ENCODE assay signal across 8 cellular contexts in genomic region chr9:97109194-97109811, GRCh38.
A peak's percentile ranks its signal among the peaks of the same experiment; 100 is the strongest.
DNase-seq lines count a peak whose midpoint lies in the region; ATAC-seq and TF ChIP-seq lines count a peak whose summit lies in the region.

No MANE protein-coding gene starts in this region.

- no peak for ATAC-seq in HG03095 (IDR thresholded peaks at IDR 0.05; ENCODE audit: unreplicated experiment)
- ATAC-seq in HG03159 (IDR thresholded peaks at IDR 0.05; ENCODE audit: unreplicated experiment): no peak

- no peaks in the 10 kb centered on the region for H3K4me1 ChIP-seq in esophagus squamous epithelium

- DNase-seq in EL (peak; percentile 50), SW 1271 (lab: John Stamatoyannopoulos, UW) (peak; percentile 8 to 48), esophagus squamous epithelium (lab: John Stamatoyannopoulos, UW) (no peak), occipital lobe (lab: John Stamatoyannopoulos, UW) (peak; percentile 3), germinal center (ENCODE audit: low spot score) (no peak)

- H3K9me3 ChIP-seq in esophagus squamous epithelium: no peaks in the 10 kb centered on the region

- H3K36me3 ChIP-seq in esophagus squamous epithelium: no peaks in the 10 kb centered on the region

- no peak overlapping the region for H3K4me3 ChIP-seq in esophagus squamous epithelium

- intact Hi-C loops in esophagus squamous epithelium (cut with DNase I): no loop called here

- peak; percentile 94 for TF ChIP-seq RAD21 in Ishikawa (IDR thresholded peaks at IDR 0.05; ENCODE audit: low read depth)

- no peak overlapping the region for H3K27ac ChIP-seq in esophagus squamous epithelium

- peaks cover 0 to 9% (median 0%) of the 10 kb centered on the region in 4 donors for H3K27me3 ChIP-seq in esophagus squamous epithelium

- TF ChIP-seq POLR2A in esophagus squamous epithelium (IDR thresholded peaks at IDR 0.05): no peak

- TF ChIP-seq CTCF in esophagus squamous epithelium (IDR thresholded peaks at IDR 0.05): peak in 5 of 6 experiments; percentile 25 to 57 (median 38)

- 24 to 29% methylated on average over 4 of the region's 4 CpGs for WGBS in esophagus squamous epithelium, 2 donors

- TF ChIP-seq EP300 in Ishikawa (IDR thresholded peaks at IDR 0.05; ENCODE audit: borderline replicate concordance): no peak

TF ChIP-seq in Ishikawa, 13 proteins besides CTCF, POLR2A, EP300 and RAD21:
- TF ChIP-seq MAX (IDR thresholded peaks at IDR 0.05): no peak
- TF ChIP-seq TCF12 (IDR thresholded peaks at IDR 0.05; ENCODE audit: low read depth): no peak
- TF ChIP-seq CREB1 (IDR thresholded peaks at IDR 0.05; ENCODE audit: low read depth): no peak
- no peak for TF ChIP-seq ZBTB7A (IDR thresholded peaks at IDR 0.05; ENCODE audit: low read depth)
- TF ChIP-seq, protein P1, sequence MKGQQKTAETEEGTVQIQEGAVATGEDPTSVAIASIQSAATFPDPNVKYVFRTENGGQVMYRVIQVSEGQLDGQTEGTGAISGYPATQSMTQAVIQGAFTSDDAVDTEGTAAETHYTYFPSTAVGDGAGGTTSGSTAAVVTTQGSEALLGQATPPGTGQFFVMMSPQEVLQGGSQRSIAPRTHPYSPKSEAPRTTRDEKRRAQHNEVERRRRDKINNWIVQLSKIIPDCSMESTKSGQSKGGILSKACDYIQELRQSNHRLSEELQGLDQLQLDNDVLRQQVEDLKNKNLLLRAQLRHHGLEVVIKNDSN (IDR thresholded peaks at IDR 0.05): no peak
- TF ChIP-seq CEBPB (IDR thresholded peaks at IDR 0.05): no peak

Comparison
In these comparisons a context has a peak if more than half of its experiments do, and no peak if none do; other contexts are left out.
1. DNase-seq: peak in EL (single experiment), SW 1271 (2 of 2) and occipital lobe (single experiment); none in esophagus squamous epithelium (single experiment) and germinal center (single experiment).